Comparison of ENCODE assay signal across 15 cellular contexts in genomic region chr7:130845581-130846085, GRCh38.
DNase-seq lines count a peak whose midpoint lies in the region; ATAC-seq and TF ChIP-seq lines count a peak whose summit lies in the region.
"Had no signal": no experiment of that assay in that cellular context is flagged by ENCODE, and none has a peak within 500 bp of the region (broad histone marks: within the 10 kb centered on the region; RNA-seq: fewer than 3 reads in every experiment).

No MANE protein-coding gene starts in this region.

- CTCF ChIA-PET in SK-N-SH (lab: Yijun Ruan, JAX): interaction anchor here (0.7 to 2.2 kb wide), 2 partner anchors 51 to 195 kb away, joined by 3 to 7 read pairs; no protein-coding TSS in a partner anchor

- peak in 1 of 2 experiments; percentile 40; a peak in 1 of 4 replicates for TF ChIP-seq EP300 in SK-N-SH (IDR thresholded peaks at IDR 0.05; ENCODE audit: borderline replicate concordance in 1 of 2, low read depth in 1 of 2, low read length in 1 of 2)

- H3K79me2 ChIP-seq in SK-N-SH (ENCODE audit: insufficient read depth) (no peaks in the 10 kb centered on the region), smooth muscle cell (ENCODE audit: low read depth) (no peaks in the 10 kb centered on the region)

- ATAC-seq in GM21619 (IDR thresholded peaks at IDR 0.05; ENCODE audit: unreplicated experiment): no peak
- ATAC-seq: heart left ventricle had no signal

- TF ChIP-seq RAD21 in SK-N-SH (IDR thresholded peaks at IDR 0.05; ENCODE audit: low read length): no peak

- H3K4me3 ChIP-seq in SK-N-SH (ENCODE audit: low read depth in 2 of 2, low read length in 1 of 2) (no peak overlapping the region), fibroblast of mammary gland (ENCODE audit: control insufficient read depth, low read depth, low read length) (peak overlapping the region; percentile 34), smooth muscle cell (no peak overlapping the region)
- H3K4me3 ChIP-seq: colonic mucosa, heart left ventricle, lung had no signal

- H2AFZ ChIP-seq in SK-N-SH (ENCODE audit: low read depth) (peak overlapping the region; percentile 54), smooth muscle cell (ENCODE audit: low read depth) (no peak overlapping the region)

- peak overlapping the region; percentile 4 to 79; a peak in 3 of 4 replicates for H3K27ac ChIP-seq in SK-N-SH (ENCODE audit: low read depth in 2 of 2, low read length in 1 of 2)
- H3K27ac ChIP-seq in smooth muscle cell (ENCODE audit: low read depth): peak overlapping the region; percentile 69
- H3K27ac ChIP-seq: colonic mucosa, heart left ventricle had no signal

- H3F3A ChIP-seq in SK-N-SH (replicated peaks; ENCODE audit: insufficient read depth) (peaks cover 22% of the 10 kb centered on the region), smooth muscle cell (ENCODE audit: low read depth) (no peaks in the 10 kb centered on the region)

- H3K9me3 ChIP-seq in SK-N-SH (no peaks in the 10 kb centered on the region), smooth muscle cell (replicated peaks; ENCODE audit: low read depth) (no peaks in the 10 kb centered on the region)
- H3K9me3 ChIP-seq: colonic mucosa, heart left ventricle had no signal

- DNase-seq in H4 (ENCODE audit: low spot score) (peak; percentile 27), SK-N-SH (no peak), fibroblast of mammary gland (ENCODE audit: low read depth) (peak; percentile 95), smooth muscle cell (lab: John Stamatoyannopoulos, UW; ENCODE audit: unreplicated experiment) (no peak), superior temporal gyrus (ENCODE audit: extremely low spot score) (no peak), UCSD-AML1 (lab: John Stamatoyannopoulos, UW; ENCODE audit: unreplicated experiment) (no peak)
- DNase-seq: activated CD4-positive, CD25-positive, alpha-beta regulatory T cell treated with anti-CD3 and anti-CD28 coated beads, Interleukin-2, amount 50 U/mL, for 72 hours; activated effector memory CD4-positive, alpha-beta T cell treated with Interleukin-2 at 50 U/mL for 16 hours; colonic mucosa; KG1; NCI-H2107; RPMI8226 had no signal

- POLR2A ChIA-PET in SK-N-SH (lab: Yijun Ruan, JAX): no interaction called here

- 37% methylated on average over 11 of the region's 11 CpGs for WGBS in SK-N-SH (ENCODE audit: low lambda C conversion rate)
- WGBS in smooth muscle cell (ENCODE audit: low lambda C conversion rate): 21% methylated on average over 11 of the region's 11 CpGs

- H3K9me2 ChIP-seq in SK-N-SH: no peaks in the 10 kb centered on the region

- H3K27me3 ChIP-seq in SK-N-SH (ENCODE audit: insufficient read depth): no peaks in the 10 kb centered on the region
- no peaks in the 10 kb centered on the region for H3K27me3 ChIP-seq in smooth muscle cell (ENCODE audit: low read depth)
- H3K27me3 ChIP-seq: colonic mucosa, heart left ventricle had no signal

- no peak for TF ChIP-seq CTCF in SK-N-SH (IDR thresholded peaks at IDR 0.05)
- TF ChIP-seq CTCF in fibroblast of mammary gland (conservative IDR thresholded peaks at IDR 0.05; ENCODE audit: control insufficient read depth, insufficient read depth, low read depth, low read length): no peak
- TF ChIP-seq CTCF in smooth muscle cell (IDR thresholded peaks at IDR 0.05; ENCODE audit: borderline replicate concordance, insufficient read depth, poor library complexity, severe bottlenecking): no peak

- H3K9ac ChIP-seq in SK-N-SH: peak overlapping the region; percentile 55
- peak overlapping the region; percentile 24 for H3K9ac ChIP-seq in smooth muscle cell (ENCODE audit: low read depth)

- H3K36me3 ChIP-seq in SK-N-SH (replicated peaks in 1 of 2; ENCODE audit: control insufficient read depth in 1 of 2, insufficient read depth in 2 of 2, low read length in 1 of 2) (no peaks in the 10 kb centered on the region), smooth muscle cell (ENCODE audit: low read depth) (no peaks in the 10 kb centered on the region)
- H3K36me3 ChIP-seq: colonic mucosa, heart left ventricle had no signal

- H3K4me2 ChIP-seq in SK-N-SH (peak overlapping the region; percentile 35; the same call in 1 of the 2 replicates), smooth muscle cell (peak overlapping the region; percentile 27)

- H4K20me1 ChIP-seq in SK-N-SH (ENCODE audit: insufficient read depth) (no peaks in the 10 kb centered on the region), smooth muscle cell (ENCODE audit: low read depth) (no peaks in the 10 kb centered on the region)

- H3K4me1 ChIP-seq in SK-N-SH (ENCODE audit: control insufficient read depth in 1 of 2, insufficient read depth in 2 of 2, low read depth in 1 of 2, low read length in 1 of 2) (peaks cover 0 to 7% of the 10 kb centered on the region in 2 experiments; a peak in 1 of 4 replicates), smooth muscle cell (ENCODE audit: low read depth) (no peaks in the 10 kb centered on the region)
- H3K4me1 ChIP-seq: colonic mucosa, heart left ventricle had no signal

TF ChIP-seq in SK-N-SH, 30 proteins besides CTCF, POLR2A, EP300 and RAD21 (continues in another document):
- no peak for TF ChIP-seq NRF1 (IDR thresholded peaks at IDR 0.05; ENCODE audit: low read depth, low read length)
- no peak for TF ChIP-seq MXI1 (IDR thresholded peaks at IDR 0.05; ENCODE audit: low read depth, low read length)
- TF ChIP-seq IRF3 (IDR thresholded peaks at IDR 0.05; ENCODE audit: low read depth, low read length): no peak
- TF ChIP-seq TCF12 (IDR thresholded peaks at IDR 0.05): peak; percentile 68
- TF ChIP-seq ELF1 (IDR thresholded peaks at IDR 0.05): no peak
- peak; percentile 43 for TF ChIP-seq NFIC (IDR thresholded peaks at IDR 0.05; ENCODE audit: borderline replicate concordance)
- peak; percentile 43; the same call in 1 of the 2 replicates for TF ChIP-seq POLR2AphosphoS5 (IDR thresholded peaks at IDR 0.05; ENCODE audit: low read depth, low read length)
- TF ChIP-seq EZH2phosphoT487 (IDR thresholded peaks at IDR 0.05; ENCODE audit: borderline replicate concordance, low read depth): no peak
- TF ChIP-seq PBX3 (IDR thresholded peaks at IDR 0.05): peak; percentile 34; the same call in 1 of the 2 replicates
- TF ChIP-seq USF1 (IDR thresholded peaks at IDR 0.05; ENCODE audit: borderline replicate concordance, low read depth): no peak
- TF ChIP-seq MEF2A (IDR thresholded peaks at IDR 0.05; ENCODE audit: borderline replicate concordance, low read depth): no peak
- TF ChIP-seq TAF1 (IDR thresholded peaks at IDR 0.05; ENCODE audit: borderline replicate concordance, low read depth, low read length): no peak
- no peak for TF ChIP-seq YY1 (IDR thresholded peaks at IDR 0.05; ENCODE audit: low read depth)
- peak; percentile 71; the same call in 1 of the 2 replicates for TF ChIP-seq FOSL2 (IDR thresholded peaks at IDR 0.05; ENCODE audit: borderline replicate concordance, low read depth)
- peak; percentile 55 for TF ChIP-seq JUND (IDR thresholded peaks at IDR 0.05)
- no peak for TF ChIP-seq RCOR1 (IDR thresholded peaks at IDR 0.05; ENCODE audit: low read length)
- no peak for TF ChIP-seq CHD2 (IDR thresholded peaks at IDR 0.05; ENCODE audit: low read length, partially characterized antibody)
- no peak for TF ChIP-seq FOXM1 (IDR thresholded peaks at IDR 0.05; ENCODE audit: low read depth)
- no peak for TF ChIP-seq USF2 (IDR thresholded peaks at IDR 0.05; ENCODE audit: borderline replicate concordance, low read depth, low read length)

Comparison
In these comparisons a context has a peak if more than half of its experiments do, and no peak if none do; other contexts are left out.
1. DNase-seq: peak in H4 (single experiment) and fibroblast of mammary gland (single experiment); none in SK-N-SH (single experiment), smooth muscle cell (single experiment), superior temporal gyrus (single experiment) and UCSD-AML1 (single experiment).